In genomic region chr15:40238927-40239591, GRCh38 we compare ENCODE assay signal across 8 cellular contexts. TPM values are rescaled to one million over a fixed set of nuclear protein-coding genes. Genes with fewer than 3 reads are reported as not detected.
DNase-seq lines count a peak whose midpoint lies in the region; ATAC-seq and TF ChIP-seq lines count a peak whose summit lies in the region.

PAK6 (plus strand) TSS chr15:40239063; CDS start chr15:40264786, 25,723 bp downstream.

- CTCF ChIA-PET in HCT116 (lab: Charles Lee): interaction anchor here (1.2 to 2.9 kb wide), 5 partner anchors 22 to 71 kb away, joined by 3 to 18 read pairs (median 7); partner anchors contain the start of gene ANKRD63

- H3K79me2 ChIP-seq in HCT116 (ENCODE audit: insufficient read depth, low read length): no peaks in the 10 kb centered on the region

- peak within 1 kb of the TSS; percentile 21 to 53 for H3K4me3 ChIP-seq in HCT116 (replicated peaks in 1 of 2; ENCODE audit: low read depth in 1 of 2, low read length in 2 of 2)
- H3K4me3 ChIP-seq in cardiac fibroblast (replicated peaks in 1 of 2; ENCODE audit: low read depth in 2 of 2, low read length in 2 of 2): peak within 1 kb of the TSS; percentile 30 to 35

- no peaks in the 10 kb centered on the region for H3K9me3 ChIP-seq in HCT116 (ENCODE audit: control insufficient read depth in 1 of 2, insufficient read depth in 1 of 2, low read depth in 1 of 2, low read length in 2 of 2)

- no peaks in the 10 kb centered on the region for H3K36me3 ChIP-seq in HCT116 (ENCODE audit: control insufficient read depth in 1 of 2, insufficient read depth in 2 of 2, low read length in 2 of 2)

- no peaks in the 10 kb centered on the region for H4K20me1 ChIP-seq in HCT116 (ENCODE audit: insufficient read depth)

- peak within 1 kb of the TSS; percentile 54 for H3K9ac ChIP-seq in HCT116 (ENCODE audit: low read length)

- TF ChIP-seq CTCF in HCT116 (IDR thresholded peaks at IDR 0.05 in 2 of 3, conservative IDR thresholded peaks at IDR 0.05 in 1 of 3; ENCODE audit: borderline replicate concordance in 1 of 3, insufficient read depth in 1 of 3, low read depth in 2 of 3, low read length in 2 of 3): no peak
- TF ChIP-seq CTCF in cardiac fibroblast (IDR thresholded peaks at IDR 0.05; ENCODE audit: low read depth, low read length): no peak

- H2AFZ ChIP-seq in HCT116 (ENCODE audit: low read depth, low read length, poor library complexity, severe bottlenecking): peak within 1 kb of the TSS; percentile 62

- H3K4me2 ChIP-seq in HCT116 (ENCODE audit: low read length): peak within 1 kb of the TSS; percentile 77

- peak within 1 kb of the TSS; percentile 12; the same call in 1 of the 2 replicates for H3K27ac ChIP-seq in HCT116 (ENCODE audit: low read depth, low read length)

- DNase-seq in AG20443 (ENCODE audit: low spot score) (peak; percentile 83), HCT116 (ENCODE audit: low read depth, low spot score) (peak; percentile 51), RKO (ENCODE audit: low spot score) (peak; percentile 85), cardiac fibroblast (ENCODE audit: low read depth in 2 of 2) (peak; percentile 44 to 45), kidney glomerular epithelial cell (lab: John Stamatoyannopoulos, UW) (peak; percentile 65), foreskin melanocyte (no peak)
- peak; percentile 24 to 43 for DNase-seq in stimulated activated CD4-positive, alpha-beta T cell treated with anti-CD3 and anti-CD28 coated beads, Interleukin-15, amount 100 ng/mL, for 48 hours (ENCODE audit: low read depth in 2 of 2)

- peaks cover 10 to 43% of the 10 kb centered on the region in 2 experiments for H3K4me1 ChIP-seq in HCT116 (ENCODE audit: control insufficient read depth in 1 of 2, insufficient read depth in 2 of 2, low read length in 2 of 2)

- no peak for TF ChIP-seq RAD21 in HCT116 (IDR thresholded peaks at IDR 0.05; ENCODE audit: low read depth)

- TF ChIP-seq POLR2A in HCT116 (IDR thresholded peaks at IDR 0.05; ENCODE audit: borderline replicate concordance, extremely low read depth, insufficient read depth, insufficient read length): no peak

- POLR2A ChIA-PET in HCT116 (lab: Charles Lee): interaction anchor here (0.8 to 1.2 kb wide), 7 partner anchors 8 to 19 kb away, joined by 3 to 4 read pairs (median 3); no protein-coding TSS in a partner anchor

- ATAC-seq in HCT116: peak; percentile 94
- no peak for ATAC-seq in HG02885 (IDR thresholded peaks at IDR 0.05; ENCODE audit: poor library complexity, unreplicated experiment)

- RAD21 ChIA-PET in HCT116 (lab: Charles Lee; ENCODE audit: low non-redundant PET in 1 of 2, low total read pairs in 2 of 2, uncharacterized antibody in 2 of 2, unreplicated experiment in 2 of 2): no interaction called here

- no TSS peak for BruUV-seq in HCT116 (replicated peaks; lab: Mats Ljungman, UMichigan)

- no peaks in the 10 kb centered on the region for H3K27me3 ChIP-seq in HCT116 (ENCODE audit: insufficient read depth, low read length)

- intact Hi-C loops in HCT116 (cut with micrococcal nuclease): no loop called here

- H3K9me2 ChIP-seq in HCT116 (ENCODE audit: insufficient read depth): no peaks in the 10 kb centered on the region

TF ChIP-seq in HCT116, 20 proteins besides CTCF, POLR2A, EP300 and RAD21:
- TF ChIP-seq POLR2AphosphoS5 (IDR thresholded peaks at IDR 0.05; ENCODE audit: low read depth, low read length) (no peak), YY1 (IDR thresholded peaks at IDR 0.05; ENCODE audit: extremely low read depth, insufficient replicate concordance, low read depth, low read length) (peak; percentile 16), ELF1 (IDR thresholded peaks at IDR 0.05; ENCODE audit: borderline replicate concordance, low read depth) (no peak), ZBTB33 (IDR thresholded peaks at IDR 0.05; ENCODE audit: extremely low read depth, insufficient replicate concordance, low read length) (no peak), FOSL1 (IDR thresholded peaks at IDR 0.05; ENCODE audit: low read depth) (peak; percentile 68), CBX3 (IDR thresholded peaks at IDR 0.05; ENCODE audit: low read depth) (0 out of 2 replicates have a peak, but pooled peaks have one; percentile 28), CEBPB (IDR thresholded peaks at IDR 0.05; ENCODE audit: low read depth) (no peak), MAX (IDR thresholded peaks at IDR 0.05) (peak; percentile 52)

RNA-seq across cellular contexts. Expression of gene PAK6, which starts in this region (rescaled TPM):
- 19.9 TPM for total RNA-seq in HCT116 (2021; ENCODE audit: unreplicated experiment)
- 17.3 and 17.9 TPM in 2 replicates for polyA plus RNA-seq in HCT116 (2012)
